ENCODE assay signal across 16 cellular contexts in the genomic region with DNA sequence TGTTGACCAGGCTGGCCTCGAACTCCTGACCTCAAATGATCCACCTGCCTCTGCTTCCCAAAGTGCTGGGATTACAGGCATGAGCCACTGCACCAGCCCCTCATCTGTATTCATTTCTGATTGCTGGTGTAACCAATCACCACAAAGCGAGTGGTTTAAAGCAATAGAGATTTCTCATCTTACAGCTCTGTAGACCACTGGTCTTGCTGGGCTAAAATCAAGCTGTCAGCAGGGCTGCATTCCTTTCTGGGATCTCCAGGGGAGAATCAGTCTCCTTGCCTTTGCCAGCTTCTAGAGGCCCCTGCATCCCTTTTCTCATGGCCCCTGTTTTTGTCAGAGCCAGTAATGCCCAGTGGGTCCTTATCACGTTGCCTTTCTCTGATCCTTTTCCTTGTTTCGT.
"Had no signal": no experiment of that assay in that cellular context is flagged by ENCODE, and none has a peak within 500 bp of the region (broad histone marks: within the 10 kb centered on the region; RNA-seq: fewer than 3 reads in every experiment).

No MANE protein-coding gene starts in this region.

- H3K9me3 Mint-ChIP-seq: central memory CD8-positive, alpha-beta T cell had no signal

- H3K4me3 Mint-ChIP-seq: central memory CD8-positive, alpha-beta T cell; mesothelial cell of epicardium; nephron; stimulated activated naive B cell treated with anti-CD40 and anti-IgM and Interleukin-4, amounts not matched to agents 10 μg/mL and 1 μg/mL and 100 μg/mL, for 72 hours; stimulated activated naive CD8-positive, alpha-beta T cell treated with anti-CD3 and anti-CD28 coated beads, Interleukin-15, amount 100 ng/mL, for 72 hours had no signal

- H3K4me3 ChIP-seq: sigmoid colon, skin epidermis, thoracic aorta, transverse colon had no signal

- H3K4me1 Mint-ChIP-seq: central memory CD8-positive, alpha-beta T cell; stimulated activated naive CD8-positive, alpha-beta T cell treated with anti-CD3 and anti-CD28 coated beads, Interleukin-15, amount 100 ng/mL, for 72 hours had no signal

- H3K27me3 ChIP-seq: neutrophil, sigmoid colon, transverse colon had no signal

- DNase-seq: effector memory CD4-positive, alpha-beta T cell; foreskin keratinocyte; left colon; mammary epithelial cell; stimulated activated CD4-positive, alpha-beta T cell treated with anti-CD3 and anti-CD28 coated beads, Interleukin-2, amount 100 ng/mL, for 24 hours; stimulated activated CD4-positive, alpha-beta T cell treated with anti-CD3 and anti-CD28 coated beads, Interleukin-4, amount 100 ng/mL, for 4 hours; stimulated activated naive B cell treated with anti-CD40 and anti-IgM and Interleukin-4, amounts not matched to agents 10 μg/mL and 1 μg/mL and 100 μg/mL, for 72 hours; stimulated activated naive CD8-positive, alpha-beta T cell treated with anti-CD3 and anti-CD28 coated beads, Interleukin-15, amount 100 ng/mL, for 72 hours; transverse colon had no signal

- H3K9me3 ChIP-seq: neutrophil, transverse colon had no signal

- ATAC-seq: foreskin keratinocyte; left colon; stimulated activated naive B cell treated with anti-CD40 and anti-IgM and Interleukin-4, amounts not matched to agents 10 μg/mL and 1 μg/mL and 100 μg/mL, for 72 hours; stimulated activated naive CD8-positive, alpha-beta T cell treated with anti-CD3 and anti-CD28 coated beads, Interleukin-15, amount 100 ng/mL, for 72 hours had no signal

- H3K4me1 ChIP-seq: foreskin keratinocyte, sigmoid colon, transverse colon had no signal

- H3K36me3 ChIP-seq: neutrophil, sigmoid colon, thoracic aorta, transverse colon had no signal

- H3K27ac Mint-ChIP-seq: mesothelial cell of epicardium; stimulated activated naive B cell treated with anti-CD40 and anti-IgM and Interleukin-4, amounts not matched to agents 10 μg/mL and 1 μg/mL and 100 μg/mL, for 72 hours; stimulated activated naive CD8-positive, alpha-beta T cell treated with anti-CD3 and anti-CD28 coated beads, Interleukin-15, amount 100 ng/mL, for 72 hours had no signal

- H3K27ac ChIP-seq: foreskin keratinocyte, neutrophil, sigmoid colon, skin epidermis, thoracic aorta, transverse colon had no signal
